In the genomic region with DNA sequence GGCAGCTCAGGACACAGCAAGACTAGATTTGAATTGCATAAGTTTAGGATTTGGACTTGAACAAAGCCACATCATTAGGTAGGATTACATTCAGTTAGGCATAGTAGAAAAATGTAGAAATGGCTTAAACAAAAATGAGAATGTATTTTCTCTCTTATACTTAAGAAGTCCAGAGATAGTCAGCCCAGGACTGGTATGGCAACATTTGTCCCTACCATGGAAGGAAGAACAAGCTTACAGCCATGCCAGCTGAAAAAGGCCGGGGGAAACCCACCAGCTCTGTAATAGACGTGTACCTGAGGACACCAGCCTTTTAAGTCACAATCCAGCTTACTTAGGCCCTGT, we compare ENCODE assay signal across 14 cellular contexts. TPM values are rescaled to one million over a fixed set of nuclear protein-coding genes. Genes with fewer than 3 reads are reported as not detected.
DNase-seq lines count a peak whose midpoint lies in the region; ATAC-seq, FAIRE-seq and TF ChIP-seq lines count a peak whose summit lies in the region.
"Had no signal": no experiment of that assay in that cellular context is flagged by ENCODE, and none has a peak within 500 bp of the region (broad histone marks: within the 10 kb centered on the region; RNA-seq: fewer than 3 reads in every experiment).

No MANE protein-coding gene starts in this region.

- intact Hi-C loops in PC-9 (cut with micrococcal nuclease; ENCODE audit: unreplicated experiment) (loop anchor here (2.0 kb wide), 1 partner anchor 34 kb away; the partner anchor contains the start of gene CPD), esophagus squamous epithelium (cut with DNase I) (loop anchor here (10.0 kb wide), 1 partner anchor 110 kb away; no protein-coding TSS in a partner anchor), pancreas (cut with DNase I) (no loop called here), head of caudate nucleus (cut with DNase I) (no loop called here), vagina (cut with DNase I) (no loop called here)

- TF ChIP-seq POLR2A in esophagus squamous epithelium (IDR thresholded peaks at IDR 0.05) (no peak), vagina (IDR thresholded peaks at IDR 0.05) (no peak)

- peak overlapping the region in 6 of 11 experiments; percentile 22 to 77 (median 44); a peak in 9 of 22 replicates for H3K27ac ChIP-seq in BLaER1 treated with 17β-estradiol and CSF1 and Interleukin-3, amounts not matched to agents 10 nM and 100 nM
- H3K27ac ChIP-seq in PC-9: peak overlapping the region; percentile 96
- H3K27ac ChIP-seq in esophagus squamous epithelium: peak overlapping the region; percentile 48 to 85 (median 70)
- peak overlapping the region; percentile 60 to 92 (median 78) for H3K27ac ChIP-seq in pancreas
- no peak overlapping the region for H3K27ac ChIP-seq in vagina

- BruUV-seq in PC-9 (replicated peaks; lab: Mats Ljungman, UMichigan): no TSS peak

- POLR2A ChIA-PET in PC-9 (lab: Charles Lee; ENCODE audit: unreplicated experiment): interaction anchor here (0.5 to 0.6 kb wide), 4 partner anchors 19 to 777 kb away, joined by 3 read pairs; no protein-coding TSS in a partner anchor

- DNase-seq in PC-9: no peak
- DNase-seq in esophagus squamous epithelium (lab: John Stamatoyannopoulos, UW): no peak
- DNase-seq in pancreas: no peak
- DNase-seq in head of caudate nucleus: no peak
- no peak for DNase-seq in stimulated activated CD4-positive, alpha-beta T cell treated with anti-CD3 and anti-CD28 coated beads, Interleukin-2, amount 100 ng/mL, for 24 hours
- DNase-seq in vagina (ENCODE audit: extremely low spot score in 2 of 2): no peak
- DNase-seq: activated CD4-positive, alpha-beta T cell treated with anti-CD3 and anti-CD28 coated beads, Interleukin-2, amount 50 U/mL, for 4 hours; BE2C; effector memory CD4-positive, alpha-beta T cell; MG63; NCI-H2107 had no signal

- peaks cover 46% of the 10 kb centered on the region for H3F3A ChIP-seq in PC-9 (ENCODE audit: insufficient read depth, low read depth)

- 63 to 67% methylated on average over 2 of the region's 2 CpGs for WGBS in esophagus squamous epithelium, 2 donors
- WGBS in pancreas, 2 donors: 76 to 77% methylated on average over 2 of the region's 2 CpGs

- FAIRE-seq in pancreas (lab: Jason Lieb, UNC): no peak

- H3K36me3 ChIP-seq in BLaER1 treated with 17β-estradiol and CSF1 and Interleukin-3, amounts not matched to agents 10 nM and 100 nM: no peaks in the 10 kb centered on the region
- H3K36me3 ChIP-seq in PC-9 (ENCODE audit: low read depth) (no peaks in the 10 kb centered on the region), esophagus squamous epithelium (no peaks in the 10 kb centered on the region), pancreas (no peaks in the 10 kb centered on the region), vagina (no peaks in the 10 kb centered on the region)
- H3K36me3 ChIP-seq: BE2C, MG63 had no signal

- CTCF ChIA-PET in PC-9 (lab: Charles Lee): interaction anchor here (0.5 to 1.2 kb wide), 4 partner anchors 9 to 450 kb away, joined by 3 to 9 read pairs (median 4); partner anchors contain the start of gene GOSR1

- no peak overlapping the region; the same call in 1 of the 2 replicates for H2AFZ ChIP-seq in PC-9

- H3K4me2 ChIP-seq in BLaER1 treated with 17β-estradiol and CSF1 and Interleukin-3, amounts not matched to agents 10 nM and 100 nM: peak overlapping the region in 10 of 11 experiments; percentile 40 to 72 (median 56); a peak in 19 of 22 replicates
- peak overlapping the region; percentile 75 for H3K4me2 ChIP-seq in PC-9

- no peaks in the 10 kb centered on the region for H3K9me2 ChIP-seq in PC-9 (ENCODE audit: insufficient read depth)

- H3K27me3 ChIP-seq in BLaER1 treated with 17β-estradiol and CSF1 and Interleukin-3, amounts not matched to agents 10 nM and 100 nM: no peaks in the 10 kb centered on the region
- H3K27me3 ChIP-seq in PC-9 (ENCODE audit: insufficient read depth, low read depth) (no peaks in the 10 kb centered on the region), esophagus squamous epithelium (no peaks in the 10 kb centered on the region), pancreas (no peaks in the 10 kb centered on the region), vagina (no peaks in the 10 kb centered on the region)
- H3K27me3 ChIP-seq: BE2C, MG63 had no signal

- ATAC-seq in pancreas (peak in 3 of 4 donors; percentile 1 to 3 (median 2)), GM21576 (IDR thresholded peaks at IDR 0.05; ENCODE audit: unreplicated experiment) (no peak)

- H4K20me1 ChIP-seq in BLaER1 treated with 17β-estradiol and CSF1 and Interleukin-3, amounts not matched to agents 10 nM and 100 nM: no peaks in the 10 kb centered on the region
- no peaks in the 10 kb centered on the region for H4K20me1 ChIP-seq in PC-9 (ENCODE audit: insufficient read depth)

- H3K9me3 ChIP-seq in BLaER1 treated with 17β-estradiol and CSF1 and Interleukin-3, amounts not matched to agents 10 nM and 100 nM (replicated peaks in 1 of 11): no peaks in the 10 kb centered on the region
- H3K9me3 ChIP-seq in PC-9 (ENCODE audit: insufficient read depth, low read depth) (no peaks in the 10 kb centered on the region; the same call in 1 of the 2 replicates), esophagus squamous epithelium (no peaks in the 10 kb centered on the region), pancreas (no peaks in the 10 kb centered on the region), vagina (no peaks in the 10 kb centered on the region)
- H3K9me3 ChIP-seq: BE2C, MG63 had no signal

- H3K4me1 ChIP-seq in BLaER1 treated with 17β-estradiol and CSF1 and Interleukin-3, amounts not matched to agents 10 nM and 100 nM: peaks cover 14 to 43% (median 27%) of the 10 kb centered on the region in 10 experiments
- H3K4me1 ChIP-seq in PC-9 (replicated peaks; ENCODE audit: insufficient read depth) (peaks cover 59% of the 10 kb centered on the region), esophagus squamous epithelium (peaks cover 19 to 54% (median 32%) of the 10 kb centered on the region in 3 donors), pancreas (peaks cover 29 to 35% (median 32%) of the 10 kb centered on the region in 3 donors), vagina (peaks cover 27% of the 10 kb centered on the region)
- H3K4me1 ChIP-seq: BE2C had no signal

- no peaks in the 10 kb centered on the region for H3K79me2 ChIP-seq in PC-9 (ENCODE audit: low read depth)

- peak overlapping the region in 2 of 11 experiments; percentile 25 to 63; a peak in 3 of 22 replicates for H3K9ac ChIP-seq in BLaER1 treated with 17β-estradiol and CSF1 and Interleukin-3, amounts not matched to agents 10 nM and 100 nM

- TF ChIP-seq CTCF in PC-9 (conservative IDR thresholded peaks at IDR 0.05) (no peak), esophagus squamous epithelium (IDR thresholded peaks at IDR 0.05) (no peak), pancreas (IDR thresholded peaks at IDR 0.05) (no peak), vagina (IDR thresholded peaks at IDR 0.05) (no peak)

- H3K4me3 ChIP-seq in BLaER1 treated with 17β-estradiol and CSF1 and Interleukin-3, amounts not matched to agents 10 nM and 100 nM: no peak overlapping the region
- no peak overlapping the region for H3K4me3 ChIP-seq in PC-9
- no peak overlapping the region for H3K4me3 ChIP-seq in esophagus squamous epithelium
- H3K4me3 ChIP-seq in pancreas: no peak overlapping the region
- no peak overlapping the region for H3K4me3 ChIP-seq in vagina
- H3K4me3 ChIP-seq: MG63 had no signal

RNA-seq across cellular contexts. Expression of gene TMIGD1, which starts 11.2 kb away (rescaled TPM):
- total RNA-seq in PC-9 (2021): not detected in 2 replicates
- total RNA-seq in esophagus squamous epithelium: not detected
- not detected for total RNA-seq in pancreas
- polyA plus RNA-seq in pancreas: not detected
- not detected for total RNA-seq in vagina
- total RNA-seq: activated T-helper 1 cell treated with anti-CD3 and anti-CD28 coated beads, Interleukin-12 subunit alpha, Interleukin-12 subunit beta, Interleukin-2, Interleukin-4 antibody, amounts not matched to agents 30 ng/mL and 10 ng/mL and 1 ng/mL, durations not matched to agents 14 hours and 24 hours and 36 hours had no signal

RNA-seq across cellular contexts. Expression of gene CPD, which starts 33.7 kb away (rescaled TPM):
- total RNA-seq in PC-9 (2021): 44.7 and 55.0 TPM in 2 replicates
- 10 to 100 TPM; 36.9 to 63.6 (median 50.8) TPM for total RNA-seq in esophagus squamous epithelium
- total RNA-seq in pancreas: 10 to 100 TPM; 31.9 to 48.4 (median 33.6) TPM
- 10 to 100 TPM in 1 of 2 donors, 1 to 10 TPM in 1; 4.6 to 12.9 TPM for polyA plus RNA-seq in pancreas
- total RNA-seq in vagina: 56.5 TPM

RNA-seq across cellular contexts. Expression of gene BLMH, which starts 53.3 kb away (rescaled TPM):
- total RNA-seq in PC-9 (2021): 20.7 and 23.4 TPM in 2 replicates
- 10 to 100 TPM; 18.4 to 41.4 (median 28.4) TPM for total RNA-seq in esophagus squamous epithelium
- 10 to 100 TPM; 16.3 to 24.6 (median 17.6) TPM for total RNA-seq in pancreas
- polyA plus RNA-seq in pancreas: 10 to 100 TPM; 11.8 to 22.7 TPM
- 44.2 TPM for total RNA-seq in vagina

Comparison
In these comparisons a context has a peak if more than half of its experiments do, and no peak if none do; other contexts are left out.
1. intact Hi-C loops: an anchor here in PC-9 (2.0 kb wide) and esophagus squamous epithelium (10.0 kb wide); none called in pancreas, head of caudate nucleus and vagina.